12 cellular contexts compared by ENCODE assay signal in genomic region chr3:38327335-38328009, GRCh38. TPM values are rescaled to one million over a fixed set of nuclear protein-coding genes. Genes with fewer than 3 reads are reported as not detected.
DNase-seq lines count a peak whose midpoint lies in the region; ATAC-seq and TF ChIP-seq lines count a peak whose summit lies in the region.
"Had no signal": no experiment of that assay in that cellular context is flagged by ENCODE, and none has a peak within 500 bp of the region (broad histone marks: within the 10 kb centered on the region; RNA-seq: fewer than 3 reads in every experiment).

No MANE protein-coding gene starts in this region.

- no peak overlapping the region for H3K27ac Mint-ChIP-seq in activated T-cell treated with anti-CD3 and anti-CD28 coated beads, Interleukin-2, amount 50 U/mL, for 72 hours
- H3K27ac Mint-ChIP-seq in activated T-cell treated with anti-CD3 and anti-CD28 coated beads, Interleukin-2, amount 50 U/mL, for 24 hours, result no peak overlapping the region
- H3K27ac Mint-ChIP-seq in stimulated activated naive CD8-positive, alpha-beta T cell treated with anti-CD3 and anti-CD28 coated beads, Interleukin-15, amount 100 ng/mL, for 72 hours, result peak overlapping the region in 1 of 2 donors; percentile 22
- H3K27ac Mint-ChIP-seq in type B pancreatic cell, result no peak overlapping the region

- peak; percentile 89 to 93 for ATAC-seq in activated T-cell treated with anti-CD3 and anti-CD28 coated beads, Interleukin-2, amount 50 U/mL, for 72 hours (replicated peaks in 1 of 2)
- peak; percentile 91 for ATAC-seq in RWPE2 (ENCODE audit: low read depth)
- ATAC-seq in stimulated activated naive CD8-positive, alpha-beta T cell treated with anti-CD3 and anti-CD28 coated beads, Interleukin-15, amount 100 ng/mL, for 72 hours, result peak; percentile 77
- ATAC-seq: upper lobe of right lung had no signal

- H3K4me3 ChIP-seq in RWPE2 (ENCODE audit: severe bottlenecking), result no peak overlapping the region
- H3K4me3 ChIP-seq: upper lobe of right lung had no signal

- no peaks in the 10 kb centered on the region for H3K36me3 Mint-ChIP-seq in activated T-cell treated with anti-CD3 and anti-CD28 coated beads, Interleukin-2, amount 50 U/mL, for 72 hours (ENCODE audit: insufficient read depth in 2 of 2)
- H3K36me3 Mint-ChIP-seq in activated T-cell treated with anti-CD3 and anti-CD28 coated beads, Interleukin-2, amount 50 U/mL, for 24 hours (ENCODE audit: low read depth), result no peaks in the 10 kb centered on the region
- no peaks in the 10 kb centered on the region for H3K36me3 Mint-ChIP-seq in type B pancreatic cell

- TF ChIP-seq CTCF in RWPE2 (IDR thresholded peaks at IDR 0.05; ENCODE audit: poor library complexity, severe bottlenecking) (no peak), type B pancreatic cell (conservative IDR thresholded peaks at IDR 0.05) (no peak)

- DNase-seq in activated T-cell treated with anti-CD3 and anti-CD28 coated beads, Interleukin-2, amount 50 U/mL, for 72 hours, result peak; percentile 10 to 20
- no peak for DNase-seq in activated T-cell treated with anti-CD3 and anti-CD28 coated beads, Interleukin-2, amount 50 U/mL, for 24 hours
- DNase-seq in RWPE2 (ENCODE audit: low spot score), result no peak
- peak; percentile 14 for DNase-seq in fibroblast of gingiva (ENCODE audit: low read depth)
- no peak for DNase-seq in stimulated activated naive CD8-positive, alpha-beta T cell treated with anti-CD3 and anti-CD28 coated beads, Interleukin-15, amount 100 ng/mL, for 72 hours
- no peak for DNase-seq in hippocampal formation (lab: John Stamatoyannopoulos, UW)
- no peak for DNase-seq in NCI-H345 (lab: John Stamatoyannopoulos, UW)
- DNase-seq in type B pancreatic cell (ENCODE audit: extremely low spot score, unreplicated experiment), result no peak
- DNase-seq: amygdala, NCI-H187 treated with DMSO at 0.1 percent for 48 hours, upper lobe of right lung had no signal

- no peaks in the 10 kb centered on the region for H3K27me3 ChIP-seq in RWPE2 (ENCODE audit: insufficient read depth, poor library complexity, severe bottlenecking)
- H3K27me3 ChIP-seq: upper lobe of right lung had no signal

- peaks cover 5% of the 10 kb centered on the region for H3K27me3 Mint-ChIP-seq in activated T-cell treated with anti-CD3 and anti-CD28 coated beads, Interleukin-2, amount 50 U/mL, for 72 hours (ENCODE audit: low read depth)
- H3K27me3 Mint-ChIP-seq in activated T-cell treated with anti-CD3 and anti-CD28 coated beads, Interleukin-2, amount 50 U/mL, for 24 hours, result no peaks in the 10 kb centered on the region
- H3K27me3 Mint-ChIP-seq in stimulated activated naive CD8-positive, alpha-beta T cell treated with anti-CD3 and anti-CD28 coated beads, Interleukin-15, amount 100 ng/mL, for 72 hours, result no peaks in the 10 kb centered on the region
- peaks cover 3% of the 10 kb centered on the region for H3K27me3 Mint-ChIP-seq in type B pancreatic cell

- H3K4me3 Mint-ChIP-seq in activated T-cell treated with anti-CD3 and anti-CD28 coated beads, Interleukin-2, amount 50 U/mL, for 72 hours, result no peak overlapping the region
- H3K4me3 Mint-ChIP-seq in activated T-cell treated with anti-CD3 and anti-CD28 coated beads, Interleukin-2, amount 50 U/mL, for 24 hours, result no peak overlapping the region
- H3K4me3 Mint-ChIP-seq in stimulated activated naive CD8-positive, alpha-beta T cell treated with anti-CD3 and anti-CD28 coated beads, Interleukin-15, amount 100 ng/mL, for 72 hours, result no peak overlapping the region
- H3K4me3 Mint-ChIP-seq in type B pancreatic cell, result no peak overlapping the region

- peaks cover 11% of the 10 kb centered on the region for H3K4me1 Mint-ChIP-seq in activated T-cell treated with anti-CD3 and anti-CD28 coated beads, Interleukin-2, amount 50 U/mL, for 72 hours (ENCODE audit: low read depth)
- peaks cover 3% of the 10 kb centered on the region for H3K4me1 Mint-ChIP-seq in activated T-cell treated with anti-CD3 and anti-CD28 coated beads, Interleukin-2, amount 50 U/mL, for 24 hours (ENCODE audit: low read depth)
- no peaks in the 10 kb centered on the region for H3K4me1 Mint-ChIP-seq in stimulated activated naive CD8-positive, alpha-beta T cell treated with anti-CD3 and anti-CD28 coated beads, Interleukin-15, amount 100 ng/mL, for 72 hours
- no peaks in the 10 kb centered on the region for H3K4me1 Mint-ChIP-seq in type B pancreatic cell (ENCODE audit: unreplicated experiment)

- H3K36me3 ChIP-seq in RWPE2 (ENCODE audit: low read depth), result no peaks in the 10 kb centered on the region
- H3K36me3 ChIP-seq: upper lobe of right lung had no signal

- H3K9me3 ChIP-seq in RWPE2 (ENCODE audit: severe bottlenecking), result peaks cover 1% of the 10 kb centered on the region
- H3K9me3 ChIP-seq: upper lobe of right lung had no signal

- H3K27ac ChIP-seq in RWPE2 (ENCODE audit: poor library complexity, severe bottlenecking), result peak overlapping the region; percentile 41
- H3K27ac ChIP-seq: upper lobe of right lung had no signal

- H3K9me3 Mint-ChIP-seq in activated T-cell treated with anti-CD3 and anti-CD28 coated beads, Interleukin-2, amount 50 U/mL, for 72 hours, result no peaks in the 10 kb centered on the region
- no peaks in the 10 kb centered on the region for H3K9me3 Mint-ChIP-seq in activated T-cell treated with anti-CD3 and anti-CD28 coated beads, Interleukin-2, amount 50 U/mL, for 24 hours
- H3K9me3 Mint-ChIP-seq in stimulated activated naive CD8-positive, alpha-beta T cell treated with anti-CD3 and anti-CD28 coated beads, Interleukin-15, amount 100 ng/mL, for 72 hours, result no peaks in the 10 kb centered on the region
- peaks cover 8% of the 10 kb centered on the region for H3K9me3 Mint-ChIP-seq in type B pancreatic cell

- peaks cover 7% of the 10 kb centered on the region for H3K4me1 ChIP-seq in RWPE2 (ENCODE audit: insufficient read depth, poor library complexity, severe bottlenecking)
- H3K4me1 ChIP-seq: upper lobe of right lung had no signal

RNA-seq across cellular contexts. Expression of gene XYLB, which starts 19.1 kb away (rescaled TPM):
- 1 to 10 TPM; 2.4 to 2.9 TPM for total RNA-seq in activated T-cell treated with anti-CD3 and anti-CD28 coated beads, Interleukin-2, amount 50 U/mL, for 72 hours
- 7.3 and 10.2 TPM in 2 replicates for total RNA-seq in type B pancreatic cell (ENCODE audit: low replicate concordance)

RNA-seq across cellular contexts. Expression of gene SLC22A14, which starts 45.4 kb away (rescaled TPM):
- under 1 TPM; 0.14 to 0.21 TPM for total RNA-seq in activated T-cell treated with anti-CD3 and anti-CD28 coated beads, Interleukin-2, amount 50 U/mL, for 72 hours
- 0.29 TPM in 1 of 2 replicates, not detected in the other for total RNA-seq in type B pancreatic cell (ENCODE audit: low replicate concordance)
- total RNA-seq: T-helper 1 cell treated with Interleukin-12 subunit alpha and Interleukin-12 subunit beta and Interleukin-4 antibody, amounts not matched to agents 30 ng/mL and 1 ng/mL, for 36 hours had no signal

Comparison
In these comparisons a context has a peak if more than half of its experiments do, and no peak if none do; other contexts are left out.
1. DNase-seq: peak in activated T-cell treated with anti-CD3 and anti-CD28 coated beads, Interleukin-2, amount 50 U/mL, for 72 hours (2 of 2) and fibroblast of gingiva (single experiment); none in activated T-cell treated with anti-CD3 and anti-CD28 coated beads, Interleukin-2, amount 50 U/mL, for 24 hours (single experiment), RWPE2 (single experiment), stimulated activated naive CD8-positive, alpha-beta T cell treated with anti-CD3 and anti-CD28 coated beads, Interleukin-15, amount 100 ng/mL, for 72 hours (0 of 2), hippocampal formation (0 of 2), NCI-H345 (single experiment) and type B pancreatic cell (single experiment).
2. Peak in every context shown above with its lines, with median percentiles within 50 percentile points of each other: ATAC-seq.